22 cellular contexts compared by ENCODE assay signal in genomic region chr14:76293923-76294322, GRCh38.
DNase-seq lines count a peak whose midpoint lies in the region; ATAC-seq lines count a peak whose summit lies in the region.
"Had no signal": no experiment of that assay in that cellular context is flagged by ENCODE, and none has a peak within 500 bp of the region (broad histone marks: within the 10 kb centered on the region; RNA-seq: fewer than 3 reads in every experiment).

No MANE protein-coding gene starts in this region.

- DNase-seq in DMS53 (lab: John Stamatoyannopoulos, UW), result peak; percentile 75
- DNase-seq in ecto neural progenitor cell (ENCODE audit: low spot score), result peak; percentile 4
- no peak for DNase-seq in left lobe of liver (ENCODE audit: low spot score)
- peak; percentile 58 for DNase-seq in renal cortical epithelial cell (ENCODE audit: low read depth)
- DNase-seq in DMS 273 treated with DMSO at 0.1 percent for 48 hours (lab: John Stamatoyannopoulos, UW), result no peak
- DNase-seq in SIG-M5 (lab: John Stamatoyannopoulos, UW), result no peak
- DNase-seq in GF-D8 (lab: John Stamatoyannopoulos, UW), result no peak
- DNase-seq: activated CD4-positive, alpha-beta T cell treated with anti-CD3 and anti-CD28 coated beads, Interleukin-2, amount 10 ng/mL, durations not matched to agents 7 days and 5 days; amygdala; CD4-positive, alpha-beta memory T cell; cortex of kidney; gastrocnemius medialis; GOT3; HFFc6; NCI-H1105; NCI-H1930; NCI-H526 treated with DMSO at 0.1 percent for 48 hours; Right ventricle myocardium superior; T1000 had no signal

- ATAC-seq in left lobe of liver (peak; percentile 91), HG03442 (IDR thresholded peaks at IDR 0.05; ENCODE audit: unreplicated experiment) (no peak)
- ATAC-seq: activated T-helper 17 cell treated with anti-CD3 and anti-CD28 coated beads, Interleukin-2, amount 50 U/mL, for 72 hours; gastrocnemius medialis; WTC11 had no signal

Comparison
In these comparisons a context has a peak if more than half of its experiments do, and no peak if none do; other contexts are left out.
1. DNase-seq: peak in DMS53 (single experiment), ecto neural progenitor cell (single experiment) and renal cortical epithelial cell (single experiment); none in left lobe of liver (single experiment), DMS 273 treated with DMSO at 0.1 percent for 48 hours (single experiment), SIG-M5 (single experiment) and GF-D8 (single experiment).